1 cellular context compared by ENCODE assay signal in the genomic region with DNA sequence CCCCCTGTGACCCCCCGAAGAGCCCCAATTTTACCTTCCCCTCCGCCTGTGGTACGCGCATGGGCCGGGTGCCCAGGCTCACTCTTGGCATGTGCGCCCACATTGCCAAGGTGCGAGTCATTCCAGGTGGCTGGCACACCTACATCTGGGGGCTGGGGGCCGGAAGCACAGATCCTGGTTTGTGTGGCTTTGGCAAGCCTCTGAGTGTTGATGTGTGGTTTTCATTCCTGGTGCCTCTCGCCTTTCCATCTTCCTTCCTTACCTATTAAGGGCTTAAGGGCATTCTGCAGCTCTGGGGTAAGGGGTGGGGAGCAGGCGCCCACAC.
A peak's percentile ranks its signal among the peaks of the same experiment; 100 is the strongest.
TF ChIP-seq lines count a peak whose summit lies in the region.

No MANE protein-coding gene starts in this region.

TF ChIP-seq in HepG2, 621 proteins besides CTCF, POLR2A, EP300 and RAD21 (continues in another document):
- TF ChIP-seq ZNF138 (CRISPR knock-in tag; IDR thresholded peaks at IDR 0.05; ENCODE audit: low read depth), result no peak
- TF ChIP-seq CHCHD3 (CRISPR knock-in tag; IDR thresholded peaks at IDR 0.05), result no peak
- TF ChIP-seq ZNF83 (CRISPR knock-in tag; IDR thresholded peaks at IDR 0.05; ENCODE audit: borderline replicate concordance), result no peak
- no peak for TF ChIP-seq ZNF878 (CRISPR knock-in tag; IDR thresholded peaks at IDR 0.05)
- TF ChIP-seq EED (CRISPR knock-in tag; IDR thresholded peaks at IDR 0.05), result no peak
- TF ChIP-seq KDM5A (IDR thresholded peaks at IDR 0.05; ENCODE audit: borderline replicate concordance, low read length), result no peak
- TF ChIP-seq RFXAP (CRISPR knock-in tag; IDR thresholded peaks at IDR 0.05; ENCODE audit: borderline replicate concordance), result no peak; the same call in 1 of the 2 replicates
- TF ChIP-seq HNRNPL (IDR thresholded peaks at IDR 0.05; ENCODE audit: low read depth, low read length), result peak; percentile 84
- no peak for TF ChIP-seq GZF1 (CRISPR knock-in tag; IDR thresholded peaks at IDR 0.05)
- peak; percentile 23; the same call in 1 of the 2 replicates for TF ChIP-seq HOXA3 (CRISPR knock-in tag; IDR thresholded peaks at IDR 0.05)
- no peak for TF ChIP-seq RARG (CRISPR knock-in tag; IDR thresholded peaks at IDR 0.05; ENCODE audit: low read depth)
- no peak for TF ChIP-seq ZNF160 (CRISPR knock-in tag; IDR thresholded peaks at IDR 0.05)
- TF ChIP-seq, protein P1, sequence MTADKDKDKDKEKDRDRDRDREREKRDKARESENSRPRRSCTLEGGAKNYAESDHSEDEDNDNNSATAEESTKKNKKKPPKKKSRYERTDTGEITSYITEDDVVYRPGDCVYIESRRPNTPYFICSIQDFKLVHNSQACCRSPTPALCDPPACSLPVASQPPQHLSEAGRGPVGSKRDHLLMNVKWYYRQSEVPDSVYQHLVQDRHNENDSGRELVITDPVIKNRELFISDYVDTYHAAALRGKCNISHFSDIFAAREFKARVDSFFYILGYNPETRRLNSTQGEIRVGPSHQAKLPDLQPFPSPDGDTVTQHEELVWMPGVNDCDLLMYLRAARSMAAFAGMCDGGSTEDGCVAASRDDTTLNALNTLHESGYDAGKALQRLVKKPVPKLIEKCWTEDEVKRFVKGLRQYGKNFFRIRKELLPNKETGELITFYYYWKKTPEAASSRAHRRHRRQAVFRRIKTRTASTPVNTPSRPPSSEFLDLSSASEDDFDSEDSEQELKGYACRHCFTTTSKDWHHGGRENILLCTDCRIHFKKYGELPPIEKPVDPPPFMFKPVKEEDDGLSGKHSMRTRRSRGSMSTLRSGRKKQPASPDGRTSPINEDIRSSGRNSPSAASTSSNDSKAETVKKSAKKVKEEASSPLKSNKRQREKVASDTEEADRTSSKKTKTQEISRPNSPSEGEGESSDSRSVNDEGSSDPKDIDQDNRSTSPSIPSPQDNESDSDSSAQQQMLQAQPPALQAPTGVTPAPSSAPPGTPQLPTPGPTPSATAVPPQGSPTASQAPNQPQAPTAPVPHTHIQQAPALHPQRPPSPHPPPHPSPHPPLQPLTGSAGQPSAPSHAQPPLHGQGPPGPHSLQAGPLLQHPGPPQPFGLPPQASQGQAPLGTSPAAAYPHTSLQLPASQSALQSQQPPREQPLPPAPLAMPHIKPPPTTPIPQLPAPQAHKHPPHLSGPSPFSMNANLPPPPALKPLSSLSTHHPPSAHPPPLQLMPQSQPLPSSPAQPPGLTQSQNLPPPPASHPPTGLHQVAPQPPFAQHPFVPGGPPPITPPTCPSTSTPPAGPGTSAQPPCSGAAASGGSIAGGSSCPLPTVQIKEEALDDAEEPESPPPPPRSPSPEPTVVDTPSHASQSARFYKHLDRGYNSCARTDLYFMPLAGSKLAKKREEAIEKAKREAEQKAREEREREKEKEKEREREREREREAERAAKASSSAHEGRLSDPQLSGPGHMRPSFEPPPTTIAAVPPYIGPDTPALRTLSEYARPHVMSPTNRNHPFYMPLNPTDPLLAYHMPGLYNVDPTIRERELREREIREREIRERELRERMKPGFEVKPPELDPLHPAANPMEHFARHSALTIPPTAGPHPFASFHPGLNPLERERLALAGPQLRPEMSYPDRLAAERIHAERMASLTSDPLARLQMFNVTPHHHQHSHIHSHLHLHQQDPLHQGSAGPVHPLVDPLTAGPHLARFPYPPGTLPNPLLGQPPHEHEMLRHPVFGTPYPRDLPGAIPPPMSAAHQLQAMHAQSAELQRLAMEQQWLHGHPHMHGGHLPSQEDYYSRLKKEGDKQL (CRISPR knock-in tag; IDR thresholded peaks at IDR 0.05; ENCODE audit: low read depth), result no peak
- TF ChIP-seq GFI1 (CRISPR knock-in tag; IDR thresholded peaks at IDR 0.05; ENCODE audit: borderline replicate concordance), result 0 out of 2 replicates have a peak, but pooled peaks have one; percentile 50
- TF ChIP-seq, protein P2, sequence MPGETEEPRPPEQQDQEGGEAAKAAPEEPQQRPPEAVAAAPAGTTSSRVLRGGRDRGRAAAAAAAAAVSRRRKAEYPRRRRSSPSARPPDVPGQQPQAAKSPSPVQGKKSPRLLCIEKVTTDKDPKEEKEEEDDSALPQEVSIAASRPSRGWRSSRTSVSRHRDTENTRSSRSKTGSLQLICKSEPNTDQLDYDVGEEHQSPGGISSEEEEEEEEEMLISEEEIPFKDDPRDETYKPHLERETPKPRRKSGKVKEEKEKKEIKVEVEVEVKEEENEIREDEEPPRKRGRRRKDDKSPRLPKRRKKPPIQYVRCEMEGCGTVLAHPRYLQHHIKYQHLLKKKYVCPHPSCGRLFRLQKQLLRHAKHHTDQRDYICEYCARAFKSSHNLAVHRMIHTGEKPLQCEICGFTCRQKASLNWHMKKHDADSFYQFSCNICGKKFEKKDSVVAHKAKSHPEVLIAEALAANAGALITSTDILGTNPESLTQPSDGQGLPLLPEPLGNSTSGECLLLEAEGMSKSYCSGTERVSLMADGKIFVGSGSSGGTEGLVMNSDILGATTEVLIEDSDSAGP (CRISPR knock-in tag; IDR thresholded peaks at IDR 0.05; ENCODE audit: borderline replicate concordance), result peak; percentile 47; the same call in 1 of the 2 replicates
- TF ChIP-seq ZNF550 (CRISPR knock-in tag; IDR thresholded peaks at IDR 0.05; ENCODE audit: borderline replicate concordance), result 0 out of 2 replicates have a peak, but pooled peaks have one; percentile 31
- TF ChIP-seq, protein P3, sequence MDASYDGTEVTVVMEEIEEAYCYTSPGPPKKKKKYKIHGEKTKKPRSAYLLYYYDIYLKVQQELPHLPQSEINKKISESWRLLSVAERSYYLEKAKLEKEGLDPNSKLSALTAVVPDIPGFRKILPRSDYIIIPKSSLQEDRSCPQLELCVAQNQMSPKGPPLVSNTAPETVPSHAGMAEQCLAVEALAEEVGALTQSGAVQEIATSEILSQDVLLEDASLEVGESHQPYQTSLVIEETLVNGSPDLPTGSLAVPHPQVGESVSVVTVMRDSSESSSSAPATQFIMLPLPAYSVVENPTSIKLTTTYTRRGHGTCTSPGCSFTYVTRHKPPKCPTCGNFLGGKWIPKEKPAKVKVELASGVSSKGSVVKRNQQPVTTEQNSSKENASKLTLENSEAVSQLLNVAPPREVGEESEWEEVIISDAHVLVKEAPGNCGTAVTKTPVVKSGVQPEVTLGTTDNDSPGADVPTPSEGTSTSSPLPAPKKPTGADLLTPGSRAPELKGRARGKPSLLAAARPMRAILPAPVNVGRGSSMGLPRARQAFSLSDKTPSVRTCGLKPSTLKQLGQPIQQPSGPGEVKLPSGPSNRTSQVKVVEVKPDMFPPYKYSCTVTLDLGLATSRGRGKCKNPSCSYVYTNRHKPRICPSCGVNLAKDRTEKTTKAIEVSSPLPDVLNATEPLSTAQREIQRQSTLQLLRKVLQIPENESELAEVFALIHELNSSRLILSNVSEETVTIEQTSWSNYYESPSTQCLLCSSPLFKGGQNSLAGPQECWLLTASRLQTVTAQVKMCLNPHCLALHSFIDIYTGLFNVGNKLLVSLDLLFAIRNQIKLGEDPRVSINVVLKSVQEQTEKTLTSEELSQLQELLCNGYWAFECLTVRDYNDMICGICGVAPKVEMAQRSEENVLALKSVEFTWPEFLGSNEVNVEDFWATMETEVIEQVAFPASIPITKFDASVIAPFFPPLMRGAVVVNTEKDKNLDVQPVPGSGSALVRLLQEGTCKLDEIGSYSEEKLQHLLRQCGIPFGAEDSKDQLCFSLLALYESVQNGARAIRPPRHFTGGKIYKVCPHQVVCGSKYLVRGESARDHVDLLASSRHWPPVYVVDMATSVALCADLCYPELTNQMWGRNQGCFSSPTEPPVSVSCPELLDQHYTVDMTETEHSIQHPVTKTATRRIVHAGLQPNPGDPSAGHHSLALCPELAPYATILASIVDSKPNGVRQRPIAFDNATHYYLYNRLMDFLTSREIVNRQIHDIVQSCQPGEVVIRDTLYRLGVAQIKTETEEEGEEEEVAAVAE (CRISPR knock-in tag; IDR thresholded peaks at IDR 0.05; ENCODE audit: borderline replicate concordance), result no peak
- TF ChIP-seq FOSL2 (CRISPR knock-in tag; IDR thresholded peaks at IDR 0.05), result peak; percentile 34; the same call in 1 of the 2 replicates
- TF ChIP-seq ZNF709 (CRISPR knock-in tag; IDR thresholded peaks at IDR 0.05), result no peak
- no peak for TF ChIP-seq ZNF10 (CRISPR knock-in tag; IDR thresholded peaks at IDR 0.05; ENCODE audit: borderline replicate concordance, low read depth)
- no peak for TF ChIP-seq ZNF746 (CRISPR knock-in tag; IDR thresholded peaks at IDR 0.05)
- no peak for TF ChIP-seq ZNF572 (CRISPR knock-in tag; IDR thresholded peaks at IDR 0.05)
- TF ChIP-seq ZNF780A (CRISPR knock-in tag; IDR thresholded peaks at IDR 0.05), result 0 out of 2 replicates have a peak, but pooled peaks have one; percentile 1
- no peak for TF ChIP-seq SIX1 (CRISPR knock-in tag; IDR thresholded peaks at IDR 0.05; ENCODE audit: borderline replicate concordance)
- TF ChIP-seq, protein P4, sequence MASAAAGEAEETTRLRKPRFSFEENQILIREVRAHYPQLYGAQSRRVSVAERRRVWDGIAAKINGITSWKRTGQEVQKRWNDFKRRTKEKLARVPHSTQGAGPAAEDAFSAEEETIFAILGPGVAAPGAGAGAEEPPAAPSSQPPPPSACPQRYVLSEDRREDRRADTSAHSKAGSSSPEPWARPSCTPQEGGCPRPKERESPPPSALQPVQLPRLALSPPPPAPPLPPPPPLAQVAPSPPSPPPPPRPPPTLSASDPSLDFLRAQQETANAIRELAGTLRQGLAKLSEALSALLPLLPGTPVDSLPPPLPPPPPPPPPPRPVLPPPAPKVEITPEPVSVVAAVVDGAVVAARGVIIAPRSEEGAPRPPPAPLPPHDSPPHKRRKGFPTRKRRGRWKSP (CRISPR knock-in tag; IDR thresholded peaks at IDR 0.05), result no peak
- TF ChIP-seq, protein P5, sequence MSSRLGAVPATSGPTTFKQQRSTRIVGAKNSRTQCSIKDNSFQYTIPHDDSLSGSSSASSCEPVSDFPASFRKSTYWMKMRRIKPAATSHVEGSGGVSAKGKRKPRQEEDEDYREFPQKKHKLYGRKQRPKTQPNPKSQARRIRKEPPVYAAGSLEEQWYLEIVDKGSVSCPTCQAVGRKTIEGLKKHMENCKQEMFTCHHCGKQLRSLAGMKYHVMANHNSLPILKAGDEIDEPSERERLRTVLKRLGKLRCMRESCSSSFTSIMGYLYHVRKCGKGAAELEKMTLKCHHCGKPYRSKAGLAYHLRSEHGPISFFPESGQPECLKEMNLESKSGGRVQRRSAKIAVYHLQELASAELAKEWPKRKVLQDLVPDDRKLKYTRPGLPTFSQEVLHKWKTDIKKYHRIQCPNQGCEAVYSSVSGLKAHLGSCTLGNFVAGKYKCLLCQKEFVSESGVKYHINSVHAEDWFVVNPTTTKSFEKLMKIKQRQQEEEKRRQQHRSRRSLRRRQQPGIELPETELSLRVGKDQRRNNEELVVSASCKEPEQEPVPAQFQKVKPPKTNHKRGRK (CRISPR knock-in tag; IDR thresholded peaks at IDR 0.05), result no peak
- no peak for TF ChIP-seq DNMT1 (CRISPR knock-in tag; IDR thresholded peaks at IDR 0.05)
- no peak for TF ChIP-seq ZNF567 (CRISPR knock-in tag; IDR thresholded peaks at IDR 0.05; ENCODE audit: borderline replicate concordance)
- no peak for TF ChIP-seq FOXO1 (CRISPR knock-in tag; IDR thresholded peaks at IDR 0.05)
- TF ChIP-seq PITX1 (CRISPR knock-in tag; IDR thresholded peaks at IDR 0.05), result peak; percentile 2; the same call in 1 of the 2 replicates
- TF ChIP-seq ZNF543 (CRISPR knock-in tag; IDR thresholded peaks at IDR 0.05), result peak; percentile 36; the same call in 1 of the 2 replicates
- no peak for TF ChIP-seq ZNF382 (CRISPR knock-in tag; IDR thresholded peaks at IDR 0.05; ENCODE audit: borderline replicate concordance)
- peak; percentile 4; the same call in 1 of the 2 replicates for TF ChIP-seq MEF2D (CRISPR knock-in tag; IDR thresholded peaks at IDR 0.05)
- no peak for TF ChIP-seq NFKB2 (CRISPR knock-in tag; IDR thresholded peaks at IDR 0.05; ENCODE audit: borderline replicate concordance)
- TF ChIP-seq TAF1 (CRISPR knock-in tag; IDR thresholded peaks at IDR 0.05), result no peak
- peak; percentile 7; the same call in 1 of the 2 replicates for TF ChIP-seq KAT7 (CRISPR knock-in tag; IDR thresholded peaks at IDR 0.05; ENCODE audit: borderline replicate concordance)
- TF ChIP-seq CCDC6 (CRISPR knock-in tag; IDR thresholded peaks at IDR 0.05), result no peak; the same call in 1 of the 2 replicates
- TF ChIP-seq ZSCAN30 (CRISPR knock-in tag; IDR thresholded peaks at IDR 0.05), result 0 out of 2 replicates have a peak, but pooled peaks have one; percentile 50
- peak; percentile 38 for TF ChIP-seq SRSF1 (optimal IDR thresholded peaks at IDR 0.05; ENCODE audit: low read depth, low read length)
- no peak; the same call in 1 of the 2 replicates for TF ChIP-seq HDAC1 (CRISPR knock-in tag; IDR thresholded peaks at IDR 0.05)
- TF ChIP-seq HNRNPUL1 (IDR thresholded peaks at IDR 0.05; ENCODE audit: low read depth, low read length), result no peak
- TF ChIP-seq SPEN (CRISPR knock-in tag; IDR thresholded peaks at IDR 0.05; ENCODE audit: low read depth), result 0 out of 2 replicates have a peak, but pooled peaks have one; percentile 27
- peak; percentile 10; the same call in 1 of the 2 replicates for TF ChIP-seq ZNF557 (CRISPR knock-in tag; IDR thresholded peaks at IDR 0.05)
- no peak for TF ChIP-seq IRF2 (CRISPR knock-in tag; IDR thresholded peaks at IDR 0.05)
- no peak for TF ChIP-seq MAFF (IDR thresholded peaks at IDR 0.05; ENCODE audit: low read depth, low read length)
- no peak for TF ChIP-seq ZNF20 (CRISPR knock-in tag; IDR thresholded peaks at IDR 0.05)
- TF ChIP-seq, protein P6, sequence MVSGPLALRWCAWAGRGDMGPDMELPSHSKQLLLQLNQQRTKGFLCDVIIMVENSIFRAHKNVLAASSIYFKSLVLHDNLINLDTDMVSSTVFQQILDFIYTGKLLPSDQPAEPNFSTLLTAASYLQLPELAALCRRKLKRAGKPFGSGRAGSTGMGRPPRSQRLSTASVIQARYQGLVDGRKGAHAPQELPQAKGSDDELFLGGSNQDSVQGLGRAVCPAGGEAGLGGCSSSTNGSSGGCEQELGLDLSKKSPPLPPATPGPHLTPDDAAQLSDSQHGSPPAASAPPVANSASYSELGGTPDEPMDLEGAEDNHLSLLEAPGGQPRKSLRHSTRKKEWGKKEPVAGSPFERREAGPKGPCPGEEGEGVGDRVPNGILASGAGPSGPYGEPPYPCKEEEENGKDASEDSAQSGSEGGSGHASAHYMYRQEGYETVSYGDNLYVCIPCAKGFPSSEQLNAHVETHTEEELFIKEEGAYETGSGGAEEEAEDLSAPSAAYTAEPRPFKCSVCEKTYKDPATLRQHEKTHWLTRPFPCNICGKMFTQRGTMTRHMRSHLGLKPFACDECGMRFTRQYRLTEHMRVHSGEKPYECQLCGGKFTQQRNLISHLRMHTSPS (CRISPR knock-in tag; IDR thresholded peaks at IDR 0.05; ENCODE audit: low read depth), result no peak
- TF ChIP-seq TGIF2 (CRISPR knock-in tag; IDR thresholded peaks at IDR 0.05), result 0 out of 2 replicates have a peak, but pooled peaks have one; percentile 1
- 0 out of 2 replicates have a peak, but pooled peaks have one; percentile 12 for TF ChIP-seq REPIN1 (CRISPR knock-in tag; IDR thresholded peaks at IDR 0.05; ENCODE audit: borderline replicate concordance, low read depth)
- no peak for TF ChIP-seq ZNF253 (CRISPR knock-in tag; IDR thresholded peaks at IDR 0.05; ENCODE audit: borderline replicate concordance)
- no peak for TF ChIP-seq ZNF296 (CRISPR knock-in tag; conservative IDR thresholded peaks at IDR 0.05)
- no peak for TF ChIP-seq ZNF33B (CRISPR knock-in tag; IDR thresholded peaks at IDR 0.05)
- TF ChIP-seq HIVEP1 (CRISPR knock-in tag; IDR thresholded peaks at IDR 0.05), result no peak
- TF ChIP-seq WIZ (CRISPR knock-in tag; IDR thresholded peaks at IDR 0.05), result 0 out of 2 replicates have a peak, but pooled peaks have one; percentile 19
